In genomic region chr9:134945509-134946275, GRCh38 we compare ENCODE assay signal across 1 cellular context.
TF ChIP-seq lines count a peak whose summit lies in the region.

No MANE protein-coding gene starts in this region.

TF ChIP-seq in H1, 55 proteins besides CTCF, POLR2A, EP300 and RAD21:
- TF ChIP-seq CBX5 (IDR thresholded peaks at IDR 0.05; ENCODE audit: low read depth, low read length) (no peak), NRF1 (IDR thresholded peaks at IDR 0.05; ENCODE audit: low read depth, low read length) (no peak), E2F6 (IDR thresholded peaks at IDR 0.05) (no peak), CEBPB (IDR thresholded peaks at IDR 0.05; ENCODE audit: low read depth, low read length) (no peak), SIN3A (conservative IDR thresholded peaks at IDR 0.05 in 1 of 2, IDR thresholded peaks at IDR 0.05 in 1 of 2; ENCODE audit: low read depth in 1 of 2, low read length in 2 of 2) (no peak), PHF8 (conservative IDR thresholded peaks at IDR 0.05; ENCODE audit: low read depth, low read length) (no peak), YY1 (IDR thresholded peaks at IDR 0.05; ENCODE audit: low read depth, low read length) (no peak), TAF1 (IDR thresholded peaks at IDR 0.05; ENCODE audit: low read depth, low read length) (no peak), GABPA (IDR thresholded peaks at IDR 0.05; ENCODE audit: borderline replicate concordance, insufficient read depth, low read length) (no peak), BCL11A (IDR thresholded peaks at IDR 0.05; ENCODE audit: low read depth in 2 of 2, low read length in 2 of 2) (no peak), CHD1 (IDR thresholded peaks at IDR 0.05; ENCODE audit: low read depth, low read length) (no peak), SP1 (IDR thresholded peaks at IDR 0.05; ENCODE audit: low read depth, low read length) (no peak), JUND (IDR thresholded peaks at IDR 0.05; ENCODE audit: low read length) (no peak), MAFK (IDR thresholded peaks at IDR 0.05; ENCODE audit: low read depth, low read length) (no peak), SIRT6 (IDR thresholded peaks at IDR 0.05; ENCODE audit: low read length) (no peak), KDM4A (IDR thresholded peaks at IDR 0.05; ENCODE audit: low read depth, low read length, severe bottlenecking) (no peak), RFX5 (IDR thresholded peaks at IDR 0.05; ENCODE audit: borderline replicate concordance, low read depth, low read length) (no peak), KDM1A (IDR thresholded peaks at IDR 0.05; ENCODE audit: borderline replicate concordance, low read length) (no peak), USF2 (IDR thresholded peaks at IDR 0.05; ENCODE audit: low read length) (no peak)
